Comparison of ENCODE assay signal across 8 cellular contexts in the genomic region with DNA sequence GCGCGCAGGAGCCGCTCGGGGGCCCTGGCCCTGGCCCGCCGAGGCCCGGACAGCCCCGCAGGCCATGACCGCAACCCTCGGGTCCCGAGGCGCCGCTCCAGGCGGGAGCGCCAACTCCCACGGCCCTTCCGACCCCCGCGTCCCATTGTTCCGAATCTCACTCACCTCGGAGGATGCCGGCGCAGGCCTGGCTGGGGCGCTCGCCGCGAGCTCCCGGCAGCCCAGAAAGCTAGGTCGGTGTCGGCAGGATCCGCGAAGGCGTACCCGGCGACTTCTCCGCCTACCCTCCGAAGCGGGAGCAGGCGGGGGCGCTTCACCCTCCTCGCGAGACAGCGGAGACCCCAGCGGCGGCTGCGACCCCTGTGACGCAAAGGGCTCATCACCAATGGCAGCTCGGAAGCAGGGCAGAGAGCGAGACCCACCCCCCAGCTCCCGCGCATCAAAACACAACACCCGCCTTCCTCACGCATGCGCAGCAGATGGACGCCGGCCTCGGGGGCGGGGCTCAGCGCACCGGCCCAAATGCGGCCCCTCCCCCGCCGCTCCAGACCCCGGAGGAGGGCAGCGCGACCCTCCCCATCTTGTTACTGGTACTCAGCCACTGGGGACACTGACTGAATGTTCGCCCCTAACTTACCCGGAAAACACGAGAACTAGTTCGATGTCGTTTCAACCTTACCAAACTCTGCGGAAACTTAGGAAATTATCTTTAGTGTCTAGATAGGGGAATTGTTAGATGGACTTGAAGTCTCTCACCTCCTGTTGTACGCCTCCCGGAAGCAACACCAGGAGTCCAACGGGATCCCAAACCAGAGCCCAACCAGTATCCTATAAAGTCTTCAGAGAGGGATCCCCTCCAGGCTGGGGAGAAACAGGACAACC. TPM values are rescaled to one million over a fixed set of nuclear protein-coding genes. Genes with fewer than 3 reads are reported as not detected.
DNase-seq lines count a peak whose midpoint lies in the region; ATAC-seq and TF ChIP-seq lines count a peak whose summit lies in the region.

No MANE protein-coding gene starts in this region.

- peaks cover 22% of the 10 kb centered on the region for H3K4me1 Mint-ChIP-seq in T-helper 17 cell

- no peaks in the 10 kb centered on the region for H3K4me1 ChIP-seq in right cardiac atrium (ENCODE audit: control insufficient read depth, insufficient read depth, low read length)
- peaks cover 44% of the 10 kb centered on the region for H3K4me1 ChIP-seq in vagina

- peaks cover 5% of the 10 kb centered on the region for H3K36me3 Mint-ChIP-seq in T-helper 17 cell (ENCODE audit: low read depth)

- TF ChIP-seq CTCF in vagina (IDR thresholded peaks at IDR 0.05): no peak

- no peaks in the 10 kb centered on the region for H3K36me3 ChIP-seq in vagina

- no peaks in the 10 kb centered on the region for H3K9me3 ChIP-seq in T-helper 17 cell (ENCODE audit: control insufficient read depth, low read length, poor library complexity, severe bottlenecking)
- no peaks in the 10 kb centered on the region for H3K9me3 ChIP-seq in right cardiac atrium (ENCODE audit: control insufficient read depth, low read length)
- no peaks in the 10 kb centered on the region for H3K9me3 ChIP-seq in vagina

- peak overlapping the region; percentile 96 for H3K4me3 Mint-ChIP-seq in T-helper 17 cell

- peak overlapping the region; percentile 98 for H3K27ac Mint-ChIP-seq in T-helper 17 cell

- TF ChIP-seq POLR2A in vagina (IDR thresholded peaks at IDR 0.05): peak in 1 of 2 donors; percentile 49

- ATAC-seq in GM18498 (IDR thresholded peaks at IDR 0.05; ENCODE audit: unreplicated experiment): peak; percentile 75
- ATAC-seq in HG02938 (IDR thresholded peaks at IDR 0.05; ENCODE audit: unreplicated experiment): peak; percentile 55
- ATAC-seq in T-helper 17 cell: peak; percentile 85
- ATAC-seq in right cardiac atrium: peak; percentile 90 to 93

- H3K27ac ChIP-seq in right cardiac atrium (ENCODE audit: low read length): peak overlapping the region; percentile 82
- peak overlapping the region; percentile 93 for H3K27ac ChIP-seq in vagina

- peak; percentile 94 for DNase-seq in NCI-H1694 treated with DMSO at 0.1 percent for 48 hours (lab: John Stamatoyannopoulos, UW)
- peak; percentile 90 to 97 (median 95) for DNase-seq in T-helper 17 cell
- peak; percentile 70 to 97 (median 93) for DNase-seq in anterior cingulate cortex (lab: John Stamatoyannopoulos, UW)
- peak; percentile 92 to 97 (median 97) for DNase-seq in right cardiac atrium
- DNase-seq in putamen (ENCODE audit: low spot score): peak; percentile 93
- DNase-seq in vagina (ENCODE audit: extremely low spot score in 2 of 2): peak in 1 of 2 donors; percentile 94

- no peaks in the 10 kb centered on the region for H3K27me3 ChIP-seq in right cardiac atrium (ENCODE audit: control insufficient read depth, insufficient read depth)
- H3K27me3 ChIP-seq in vagina: no peaks in the 10 kb centered on the region

- peak overlapping the region; percentile 86 for H3K4me3 ChIP-seq in right cardiac atrium (ENCODE audit: low read length)
- peak overlapping the region; percentile 69 to 91 for H3K4me3 ChIP-seq in vagina

- intact Hi-C loops in right cardiac atrium (cut with DNase I) (no loop called here), vagina (cut with DNase I) (no loop called here)

- under 1% methylated on average over 75 of the region's 75 CpGs for WGBS in right cardiac atrium

- H3K27me3 Mint-ChIP-seq in T-helper 17 cell: no peaks in the 10 kb centered on the region

RNA-seq across cellular contexts. Expression of gene SMIM27, which starts 1.3 kb away (rescaled TPM):
- total RNA-seq in T-helper 17 cell: 10 to 100 TPM; 24.1 to 24.3 TPM
- total RNA-seq in right cardiac atrium: 10 to 100 TPM; 19.7 to 26.4 (median 24.0) TPM
- polyA plus RNA-seq in right cardiac atrium: 10.2 TPM
- total RNA-seq in vagina: not detected

RNA-seq across cellular contexts. Expression of gene TOPORS, which starts 1.5 kb away (rescaled TPM):
- total RNA-seq in T-helper 17 cell: 10 to 100 TPM; 25.8 to 28.3 TPM
- 10 to 100 TPM in 2 of 4 donors, 1 to 10 TPM in 2; 8.6 to 10.9 (median 9.9) TPM for total RNA-seq in right cardiac atrium
- polyA plus RNA-seq in right cardiac atrium: 6.2 TPM
- 18.4 TPM for total RNA-seq in vagina

RNA-seq across cellular contexts. Expression of gene NDUFB6, which starts 22.1 kb away (rescaled TPM):
- 10 to 100 TPM; 11.1 to 14.2 TPM for total RNA-seq in T-helper 17 cell
- total RNA-seq in right cardiac atrium: 100 to 1,000 TPM; 120 to 137 (median 128) TPM
- polyA plus RNA-seq in right cardiac atrium: 198 TPM
- total RNA-seq in vagina: 28.0 TPM

RNA-seq across cellular contexts. Expression of gene RIGI, which starts 24.9 kb away (rescaled TPM):
- total RNA-seq in T-helper 17 cell (10 to 100 TPM in 1 of 2 donors, 1 to 10 TPM in 1; 8.4 to 13.5 TPM), right cardiac atrium (1 to 10 TPM; 5.1 to 6.4 (median 5.6) TPM), vagina (11.3 TPM)
- 2.8 TPM for polyA plus RNA-seq in right cardiac atrium

Comparison
In these comparisons a context has a peak if more than half of its experiments do, and no peak if none do; other contexts are left out.
1. RNA of gene SMIM27, which starts 1.3 kb away (total RNA-seq): 19.7 to 26.4 TPM in right cardiac atrium and 24.1 to 24.3 TPM in T-helper 17 cell; not detected in vagina (single experiment); every median in the first group is over 10 times any median in the second.
2. Peak in every context shown above with its lines, with median percentiles within 50 percentile points of each other: ATAC-seq.